1 cellular context compared by ENCODE assay signal in genomic region chr12:22014783-22015144, GRCh38.
TF ChIP-seq lines count a peak whose summit lies in the region.

No MANE protein-coding gene starts in this region.

TF ChIP-seq in K562, 482 proteins besides CTCF, POLR2A, EP300 and RAD21 (continued from another document):
- TF ChIP-seq ZNF280B (CRISPR knock-in tag; IDR thresholded peaks at IDR 0.05) (no peak), ZNF174 (CRISPR knock-in tag; IDR thresholded peaks at IDR 0.05) (no peak), SAFB2 (IDR thresholded peaks at IDR 0.05; ENCODE audit: borderline replicate concordance, low read depth, low read length, severe bottlenecking) (no peak), TEAD2 (tag; IDR thresholded peaks at IDR 0.05) (no peak), HDGF (IDR thresholded peaks at IDR 0.05) (no peak), TFE3 (CRISPR knock-in tag; IDR thresholded peaks at IDR 0.05) (no peak), USF1 (CRISPR knock-in tag; IDR thresholded peaks at IDR 0.05) (no peak)
TF ChIP-seq in K562: peak in this region for 0.
